8 cellular contexts compared by ENCODE assay signal in the genomic region with DNA sequence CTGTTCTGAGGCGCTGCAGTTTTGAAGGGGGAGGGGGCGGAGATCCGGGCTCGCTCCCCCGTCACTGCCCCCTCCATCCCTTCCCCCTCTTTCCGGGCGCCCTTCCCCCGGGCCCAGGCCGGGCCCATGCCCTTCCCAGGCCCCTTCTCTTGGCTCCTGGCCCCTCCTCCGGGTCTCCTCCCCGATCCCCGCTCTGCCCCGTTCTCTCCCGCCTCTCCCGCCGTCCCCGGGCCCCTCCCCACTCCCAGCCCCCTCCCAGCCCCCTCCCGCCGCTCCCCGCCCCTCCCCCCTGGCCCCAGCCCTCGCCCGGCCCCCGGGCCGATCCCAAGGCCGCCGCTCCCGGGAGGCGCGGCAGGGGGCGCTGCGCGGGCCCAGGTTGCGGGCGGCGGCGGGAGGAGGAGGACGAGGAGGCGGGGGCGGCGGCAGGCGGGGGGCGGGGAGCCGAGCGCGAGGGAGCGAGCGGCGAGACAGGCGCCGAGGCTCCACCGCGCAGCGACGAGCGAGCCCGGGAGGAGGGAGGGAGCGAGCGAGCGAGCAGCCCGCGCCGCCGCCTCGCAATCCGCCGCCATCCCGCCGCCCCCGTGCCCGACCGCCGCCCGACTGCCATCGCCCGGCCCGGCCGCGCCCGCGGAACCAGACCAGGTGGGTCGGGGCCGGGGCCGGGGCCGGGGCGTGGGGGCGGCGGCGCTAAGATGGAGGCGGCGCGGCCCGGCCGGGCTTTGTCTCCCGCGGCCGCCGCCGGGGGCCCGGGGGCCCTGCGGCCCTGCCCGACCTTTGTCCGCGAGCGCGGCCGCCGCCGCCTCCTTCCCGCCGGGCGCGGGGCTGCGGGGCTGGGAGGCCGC. TPM values are rescaled to one million over a fixed set of nuclear protein-coding genes. Genes with fewer than 3 reads are reported as not detected.
DNase-seq lines count a peak whose midpoint lies in the region; ATAC-seq, FAIRE-seq and TF ChIP-seq lines count a peak whose summit lies in the region.

PRRC2B (plus strand) TSS at position 465 of the 842 bp plus-strand sequence. CDS start 36,059 bp downstream, outside the sequence.

- H3K27ac ChIP-seq in CD4-positive, alpha-beta T cell (ENCODE audit: low read depth, low read length) = peak within 1 kb of the TSS; percentile 96
- peak within 1 kb of the TSS; percentile 98 for H3K27ac ChIP-seq in HUES64 (ENCODE audit: low read depth, low read length)
- peak within 1 kb of the TSS; percentile 93 for H3K27ac ChIP-seq in naive thymus-derived CD4-positive, alpha-beta T cell (ENCODE audit: low read depth, low read length)

- no peaks in the 10 kb centered on the region for H3K9me3 ChIP-seq in CD4-positive, alpha-beta T cell (ENCODE audit: control insufficient read depth, low read length)
- no peaks in the 10 kb centered on the region for H3K9me3 ChIP-seq in HUES64 (ENCODE audit: insufficient read depth, low read depth, low read length)
- H3K9me3 ChIP-seq in naive thymus-derived CD4-positive, alpha-beta T cell (ENCODE audit: control insufficient read depth in 2 of 3, low read length in 3 of 3) = no peaks in the 10 kb centered on the region

- whole genome bisulfite sequencing in HUES64 = under 1% methylated on average over 97 of the region's 114 CpGs

- intact Hi-C loops in CD4-positive, alpha-beta T cell (cut with DNase I, micrococcal nuclease) = loop anchor here (1.0 to 5.0 kb wide), 4 partner anchors 15 to 42 kb away; no protein-coding TSS in a partner anchor
- intact Hi-C loops in naive thymus-derived CD4-positive, alpha-beta T cell (cut with micrococcal nuclease) = loop anchor here (1.0 to 10.0 kb wide), 8 partner anchors 15 to 1551 kb away; partner anchors contain the start of genes POMT1 (in 1 of the 2), SETX (in 1 of the 2) and TSC1 (in 1 of the 2)

- H3K4me1 ChIP-seq in HUES64 (ENCODE audit: insufficient read depth, low read length) = peaks cover 36% of the 10 kb centered on the region
- H3K4me1 ChIP-seq in naive thymus-derived CD4-positive, alpha-beta T cell (ENCODE audit: control insufficient read depth in 2 of 2, insufficient read depth in 2 of 2, low read length in 2 of 2) = peaks cover 44 to 45% of the 10 kb centered on the region in 2 donors

- CTCF ChIA-PET in CD4-positive, alpha-beta T cell (lab: Charles Lee) = interaction anchor here (2.7 kb wide), 1 partner anchor 14 kb away, joined by 6 read pairs; no protein-coding TSS in a partner anchor
- CTCF ChIA-PET in naive thymus-derived CD4-positive, alpha-beta T cell (lab: Charles Lee) = interaction anchor here (1.2 kb wide), 1 partner anchor 44 kb away, joined by 3 read pairs; no protein-coding TSS in a partner anchor

- peak; percentile 45 for ATAC-seq in CD4-positive, alpha-beta T cell (ENCODE audit: poor library complexity)
- ATAC-seq in GM19455 (IDR thresholded peaks at IDR 0.05; ENCODE audit: unreplicated experiment) = peak; percentile 51
- peak; percentile 43 for ATAC-seq in activated T-helper 17 cell treated with anti-CD3 and anti-CD28 coated beads, Interleukin-2, amount 50 U/mL, for 72 hours (replicated peaks)
- ATAC-seq in naive thymus-derived CD4-positive, alpha-beta T cell = peak; percentile 75
- ATAC-seq in stimulated activated naive B cell treated with anti-CD40 and anti-IgM and Interleukin-4, amounts not matched to agents 10 μg/mL and 1 μg/mL and 100 μg/mL, for 72 hours (replicated peaks) = peak; percentile 51 to 58

- H3K9ac ChIP-seq in HUES64 (ENCODE audit: low read depth, low read length) = peak within 1 kb of the TSS; percentile 90

- peak; percentile 76 to 89 (median 84) for DNase-seq in CD4-positive, alpha-beta T cell
- peak; percentile 47 for DNase-seq in RCC 7860 (ENCODE audit: low spot score)
- peak; percentile 61 for DNase-seq in fibroblast of mammary gland (ENCODE audit: low read depth)
- peak; percentile 71 to 90 (median 85) for DNase-seq in naive thymus-derived CD4-positive, alpha-beta T cell
- peak; percentile 68 for DNase-seq in stimulated activated naive B cell treated with anti-CD40 and anti-IgM and Interleukin-4, amounts not matched to agents 10 μg/mL and 1 μg/mL and 100 μg/mL, for 72 hours

- POLR2A ChIA-PET in CD4-positive, alpha-beta T cell (lab: Charles Lee) = interaction anchor here (1.0 to 1.6 kb wide), 3 partner anchors 13 to 32 kb away, joined by 4 to 13 read pairs (median 5); no protein-coding TSS in a partner anchor
- POLR2A ChIA-PET in naive thymus-derived CD4-positive, alpha-beta T cell (lab: Charles Lee) = interaction anchor here (1.2 kb wide), 1 partner anchor 21 kb away, joined by 10 read pairs; no protein-coding TSS in a partner anchor

- H3K27me3 ChIP-seq in CD4-positive, alpha-beta T cell (ENCODE audit: control insufficient read depth, insufficient read depth, low read length) = no peaks in the 10 kb centered on the region
- no peaks in the 10 kb centered on the region for H3K27me3 ChIP-seq in HUES64 (ENCODE audit: insufficient read depth, low read length)
- H3K27me3 ChIP-seq in naive thymus-derived CD4-positive, alpha-beta T cell (ENCODE audit: control insufficient read depth in 2 of 2, insufficient read depth in 2 of 2, low read length in 2 of 2) = no peaks in the 10 kb centered on the region

- H3K36me3 Mint-ChIP-seq in CD4-positive, alpha-beta T cell (ENCODE audit: low read depth) = peaks cover 19% of the 10 kb centered on the region
- H3K36me3 Mint-ChIP-seq in activated T-helper 17 cell treated with anti-CD3 and anti-CD28 coated beads, Interleukin-2, amount 50 U/mL, for 72 hours (ENCODE audit: low read depth) = peaks cover 33% of the 10 kb centered on the region
- peaks cover 0 to 12% (median 0%) of the 10 kb centered on the region in 5 donors for H3K36me3 Mint-ChIP-seq in naive thymus-derived CD4-positive, alpha-beta T cell
- peaks cover 0 to 20% of the 10 kb centered on the region in 2 donors for H3K36me3 Mint-ChIP-seq in stimulated activated naive B cell treated with anti-CD40 and anti-IgM and Interleukin-4, amounts not matched to agents 10 μg/mL and 1 μg/mL and 100 μg/mL, for 72 hours

- peaks cover 54% of the 10 kb centered on the region for H3K4me1 Mint-ChIP-seq in CD4-positive, alpha-beta T cell (ENCODE audit: low read depth)
- peaks cover 39% of the 10 kb centered on the region for H3K4me1 Mint-ChIP-seq in activated T-helper 17 cell treated with anti-CD3 and anti-CD28 coated beads, Interleukin-2, amount 50 U/mL, for 72 hours
- H3K4me1 Mint-ChIP-seq in naive thymus-derived CD4-positive, alpha-beta T cell = peaks cover 42 to 50% (median 49%) of the 10 kb centered on the region in 7 donors
- H3K4me1 Mint-ChIP-seq in stimulated activated naive B cell treated with anti-CD40 and anti-IgM and Interleukin-4, amounts not matched to agents 10 μg/mL and 1 μg/mL and 100 μg/mL, for 72 hours = peaks cover 33 to 44% of the 10 kb centered on the region in 2 donors

- H3K4me3 Mint-ChIP-seq in CD4-positive, alpha-beta T cell = peak within 1 kb of the TSS; percentile 95
- peak within 1 kb of the TSS; percentile 93 for H3K4me3 Mint-ChIP-seq in activated T-helper 17 cell treated with anti-CD3 and anti-CD28 coated beads, Interleukin-2, amount 50 U/mL, for 72 hours
- H3K4me3 Mint-ChIP-seq in naive thymus-derived CD4-positive, alpha-beta T cell = peak within 1 kb of the TSS; percentile 87 to 99 (median 94)
- H3K4me3 Mint-ChIP-seq in stimulated activated naive B cell treated with anti-CD40 and anti-IgM and Interleukin-4, amounts not matched to agents 10 μg/mL and 1 μg/mL and 100 μg/mL, for 72 hours = peak within 1 kb of the TSS; percentile 87 to 90

- peak within 1 kb of the TSS; percentile 96 for H3K27ac Mint-ChIP-seq in CD4-positive, alpha-beta T cell
- H3K27ac Mint-ChIP-seq in activated T-helper 17 cell treated with anti-CD3 and anti-CD28 coated beads, Interleukin-2, amount 50 U/mL, for 72 hours = peak within 1 kb of the TSS; percentile 94
- H3K27ac Mint-ChIP-seq in naive thymus-derived CD4-positive, alpha-beta T cell = peak within 1 kb of the TSS; percentile 92 to 99 (median 98)
- H3K27ac Mint-ChIP-seq in stimulated activated naive B cell treated with anti-CD40 and anti-IgM and Interleukin-4, amounts not matched to agents 10 μg/mL and 1 μg/mL and 100 μg/mL, for 72 hours = peak within 1 kb of the TSS; percentile 93

- H3K4me3 ChIP-seq in HUES64 (ENCODE audit: low read length) (peak within 1 kb of the TSS; percentile 63), fibroblast of mammary gland (ENCODE audit: control insufficient read depth, low read depth, low read length) (peak within 1 kb of the TSS; percentile 67)
- peak within 1 kb of the TSS; percentile 69 for H3K4me3 ChIP-seq in naive thymus-derived CD4-positive, alpha-beta T cell (ENCODE audit: low read length)

- H3K36me3 ChIP-seq in HUES64 (ENCODE audit: insufficient read depth, low read length) = peaks cover 8% of the 10 kb centered on the region
- no peaks in the 10 kb centered on the region for H3K36me3 ChIP-seq in naive thymus-derived CD4-positive, alpha-beta T cell (ENCODE audit: control insufficient read depth in 2 of 3, insufficient read depth in 3 of 3, low read length in 3 of 3)

- TF ChIP-seq CTCF in CD4-positive, alpha-beta T cell (IDR thresholded peaks at IDR 0.05) = no peak
- TF ChIP-seq CTCF in fibroblast of mammary gland (conservative IDR thresholded peaks at IDR 0.05; ENCODE audit: control insufficient read depth, insufficient read depth, low read depth, low read length) = no peak

- no peak for FAIRE-seq in RCC 7860 (lab: Jason Lieb, UNC)

- no peaks in the 10 kb centered on the region for H3K27me3 Mint-ChIP-seq in CD4-positive, alpha-beta T cell
- no peaks in the 10 kb centered on the region for H3K27me3 Mint-ChIP-seq in activated T-helper 17 cell treated with anti-CD3 and anti-CD28 coated beads, Interleukin-2, amount 50 U/mL, for 72 hours
- peaks cover 0 to 18% (median 0%) of the 10 kb centered on the region in 5 donors for H3K27me3 Mint-ChIP-seq in naive thymus-derived CD4-positive, alpha-beta T cell
- H3K27me3 Mint-ChIP-seq in stimulated activated naive B cell treated with anti-CD40 and anti-IgM and Interleukin-4, amounts not matched to agents 10 μg/mL and 1 μg/mL and 100 μg/mL, for 72 hours = no peaks in the 10 kb centered on the region

- H3K9me3 Mint-ChIP-seq in CD4-positive, alpha-beta T cell = no peaks in the 10 kb centered on the region
- H3K9me3 Mint-ChIP-seq in activated T-helper 17 cell treated with anti-CD3 and anti-CD28 coated beads, Interleukin-2, amount 50 U/mL, for 72 hours = no peaks in the 10 kb centered on the region
- H3K9me3 Mint-ChIP-seq in naive thymus-derived CD4-positive, alpha-beta T cell = peaks cover 0 to 1% (median 0%) of the 10 kb centered on the region in 11 donors
- no peaks in the 10 kb centered on the region for H3K9me3 Mint-ChIP-seq in stimulated activated naive B cell treated with anti-CD40 and anti-IgM and Interleukin-4, amounts not matched to agents 10 μg/mL and 1 μg/mL and 100 μg/mL, for 72 hours

RNA-seq across cellular contexts. Expression of gene PRRC2B, which starts in this region (rescaled TPM):
- 100 to 1,000 TPM; 256 to 268 TPM for total RNA-seq in CD4-positive, alpha-beta T cell
- polyA plus RNA-seq in HUES64 (2013, experiment 1 of 2) = 85.6 TPM
- 111 TPM for polyA plus RNA-seq in HUES64 (2013, experiment 2 of 2)
- total RNA-seq in activated T-helper 17 cell treated with anti-CD3 and anti-CD28 coated beads, Interleukin-2, amount 50 U/mL, for 72 hours = 100 to 1,000 TPM; 136 to 157 TPM
- 100 to 1,000 TPM; 208 to 382 (median 272) TPM for total RNA-seq in naive thymus-derived CD4-positive, alpha-beta T cell
- 10 to 100 TPM; 29.8 to 62.4 TPM for polyA plus RNA-seq in naive thymus-derived CD4-positive, alpha-beta T cell

Comparison
In these comparisons a context has a peak if more than half of its experiments do, and no peak if none do; other contexts are left out.
1. Peak in every context shown above with its lines: DNase-seq, ATAC-seq, H3K4me3 ChIP-seq and H3K27ac ChIP-seq.